Comparison of ENCODE assay signal across 33 cellular contexts in genomic region chr10:56383806-56384205, GRCh38. TPM values are rescaled to one million over a fixed set of nuclear protein-coding genes. Genes with fewer than 3 reads are reported as not detected.
"Had no signal": no experiment of that assay in that cellular context is flagged by ENCODE, and none has a peak within 500 bp of the region (broad histone marks: within the 10 kb centered on the region; RNA-seq: fewer than 3 reads in every experiment).

No MANE protein-coding gene starts in this region.

- H3K4me2 ChIP-seq: SK-N-SH had no signal

- H3K9me3 ChIP-seq: ascending aorta, Peyer's patch, SJSA1, SK-N-SH had no signal

- H3K9ac ChIP-seq: SK-N-SH had no signal

- H3K4me1 ChIP-seq: ascending aorta, Peyer's patch, SJSA1 had no signal

- H3K27me3 ChIP-seq: ascending aorta, Peyer's patch, SJSA1 had no signal

- DNase-seq: activated CD4-positive, alpha-beta memory T cell treated with anti-CD3 and anti-CD28 coated beads for 36 hours; activated CD4-positive, alpha-beta T cell treated with anti-CD3 and anti-CD28 coated beads for 36 hours; activated CD4-positive, alpha-beta T cell treated with anti-CD3 and anti-CD28 coated beads, Interleukin-2, amount 10 ng/mL, durations not matched to agents 7 days and 5 days; activated CD8-positive, alpha-beta memory T cell treated with anti-CD3 and anti-CD28 coated beads, Interleukin-2, amount 50 U/mL, for 4 hours; activated gamma-delta T cell treated with Interleukin-2 at 50 U/mL for 16 hours; activated naive CD4-positive, alpha-beta T cell treated with anti-CD3 and anti-CD28 coated beads for 36 hours; activated naive CD8-positive, alpha-beta T cell treated with anti-CD3 and anti-CD28 coated beads, Interleukin-2, amount 50 U/mL, for 24 hours; activated T-cell treated with anti-CD3 and anti-CD28 coated beads for 4 hours; activated T-cell treated with anti-CD3 and anti-CD28 coated beads, Interleukin-2, amount 50 U/mL, for 4 hours; amygdala; central memory CD4-positive, alpha-beta T cell; Kasumi-1; KBM-7; NCI-H1092 treated with DMSO at 0.1 percent for 48 hours; NCI-H1417; NCI-H146; NCI-H187; NCI-H2029 treated with DMSO at 0.1 percent for 48 hours; NCI-H2107; NCI-H2171; NCI-H510A; NCI-H526; NCI-H748 treated with DMSO at 0.1 percent for 48 hours; NK-92 treated with Interleukin-12 subunit alpha and Interleukin-12 subunit beta, amount 100 ng/mL, for 24 hours; PC-3; Peyer's patch; RPMI8226; SHP77 treated with DMSO at 0.1 percent for 48 hours; SK-N-SH had no signal

- H3K36me3 ChIP-seq: ascending aorta, Peyer's patch, SJSA1 had no signal

- H3K4me3 ChIP-seq: ascending aorta, Peyer's patch, SJSA1 had no signal

- ATAC-seq: activated CD4-positive, alpha-beta T cell treated with anti-CD3 and anti-CD28 coated beads for 36 hours; activated CD4-positive, CD25-positive, alpha-beta regulatory T cell treated with anti-CD3 and anti-CD28 coated beads, Interleukin-2, amount 50 U/mL, for 24 hours; activated naive CD8-positive, alpha-beta T cell treated with anti-CD3 and anti-CD28 coated beads, Interleukin-2, amount 50 U/mL, for 24 hours; activated T-cell treated with anti-CD3 and anti-CD28 coated beads, Interleukin-2, amount 50 U/mL, for 4 hours; PC-3; WTC11 had no signal

- H3K27ac ChIP-seq: ascending aorta, Peyer's patch, SJSA1 had no signal

RNA-seq across cellular contexts. Expression of gene ZWINT, which starts 22.7 kb away (rescaled TPM):
- total RNA-seq: ascending aorta had no signal
